In the genomic region with DNA sequence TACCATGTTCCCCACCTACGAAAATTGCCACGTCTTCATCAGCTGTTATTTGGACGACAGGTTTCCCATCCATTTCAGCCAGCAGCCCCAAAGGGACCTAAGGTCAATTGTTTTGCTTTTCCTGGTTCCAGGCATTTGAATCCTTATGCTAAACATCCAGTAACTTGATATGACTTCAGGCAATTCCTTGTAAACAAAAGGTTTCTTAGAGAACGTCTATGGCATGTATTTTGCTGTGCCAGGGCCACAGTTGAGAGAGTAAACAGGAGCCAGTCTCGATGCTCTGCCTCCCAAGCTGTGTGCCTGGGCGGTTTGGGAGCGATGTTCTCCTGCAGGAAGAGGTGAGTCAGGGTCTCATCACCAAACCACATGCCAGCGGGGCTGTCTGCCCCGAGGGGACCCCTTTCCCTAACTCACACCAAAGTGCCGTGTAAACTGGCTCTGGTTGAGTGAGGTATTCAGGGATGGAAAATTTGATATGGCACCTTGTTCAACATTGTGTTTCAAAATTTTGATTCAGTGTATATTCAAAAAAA, we compare ENCODE assay signal across 1 cellular context.
TF ChIP-seq lines count a peak whose summit lies in the region.

No MANE protein-coding gene starts in this region.

TF ChIP-seq in GM23338, 12 proteins besides CTCF, POLR2A, EP300 and RAD21 (continued from another document):
- no peak for TF ChIP-seq EZH2phosphoT487 (IDR thresholded peaks at IDR 0.05; ENCODE audit: unreplicated experiment)
- no peak for TF ChIP-seq JUNB (IDR thresholded peaks at IDR 0.05; ENCODE audit: unreplicated experiment)
- TF ChIP-seq, protein P1, sequence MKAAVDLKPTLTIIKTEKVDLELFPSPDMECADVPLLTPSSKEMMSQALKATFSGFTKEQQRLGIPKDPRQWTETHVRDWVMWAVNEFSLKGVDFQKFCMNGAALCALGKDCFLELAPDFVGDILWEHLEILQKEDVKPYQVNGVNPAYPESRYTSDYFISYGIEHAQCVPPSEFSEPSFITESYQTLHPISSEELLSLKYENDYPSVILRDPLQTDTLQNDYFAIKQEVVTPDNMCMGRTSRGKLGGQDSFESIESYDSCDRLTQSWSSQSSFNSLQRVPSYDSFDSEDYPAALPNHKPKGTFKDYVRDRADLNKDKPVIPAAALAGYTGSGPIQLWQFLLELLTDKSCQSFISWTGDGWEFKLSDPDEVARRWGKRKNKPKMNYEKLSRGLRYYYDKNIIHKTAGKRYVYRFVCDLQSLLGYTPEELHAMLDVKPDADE (IDR thresholded peaks at IDR 0.05) = no peak
- TF ChIP-seq NANOG (IDR thresholded peaks at IDR 0.05; ENCODE audit: borderline replicate concordance) = no peak
- no peak for TF ChIP-seq POLR2AphosphoS5 (IDR thresholded peaks at IDR 0.05; ENCODE audit: low read depth)
- no peak for TF ChIP-seq EZH2 (IDR thresholded peaks at IDR 0.05; ENCODE audit: low read depth, unreplicated experiment)
- no peak for TF ChIP-seq ZNF462 (CRISPR knock-in tag; IDR thresholded peaks at IDR 0.05)
- TF ChIP-seq STAT1 (IDR thresholded peaks at IDR 0.05; ENCODE audit: unreplicated experiment) = no peak
